Comparison of ENCODE assay signal across 24 cellular contexts in genomic region chr13:67829641-67830040, GRCh38.
"Had no signal": no experiment of that assay in that cellular context is flagged by ENCODE, and none has a peak within 500 bp of the region (broad histone marks: within the 10 kb centered on the region; RNA-seq: fewer than 3 reads in every experiment).

No MANE protein-coding gene starts in this region.

- H3K27ac ChIP-seq: adrenal gland, WERI-Rb-1 had no signal

- H3K36me3 Mint-ChIP-seq: activated naive CD8-positive, alpha-beta T cell treated with anti-CD3 and anti-CD28 coated beads, Interleukin-2, amount 10 ng/mL, durations not matched to agents 7 days and 5 days; brain had no signal

- H3K4me1 ChIP-seq: adrenal gland had no signal

- ATAC-seq: activated CD4-positive, alpha-beta T cell treated with anti-CD3 and anti-CD28 coated beads for 36 hours; activated T-cell treated with anti-CD3 and anti-CD28 coated beads, Interleukin-2, amount 50 U/mL, for 72 hours had no signal

- H3K27ac Mint-ChIP-seq: activated CD4-positive, alpha-beta memory T cell treated with anti-CD3 and anti-CD28 coated beads, Interleukin-2, amount 10 ng/mL, durations not matched to agents 7 days and 5 days; activated CD4-positive, alpha-beta T cell treated with anti-CD3 and anti-CD28 coated beads for 36 hours; activated naive CD8-positive, alpha-beta T cell treated with anti-CD3 and anti-CD28 coated beads, Interleukin-2, amount 10 ng/mL, durations not matched to agents 7 days and 5 days; activated T-cell treated with anti-CD3 and anti-CD28 coated beads, Interleukin-2, amount 50 U/mL, for 72 hours; activated T-helper 2 cell treated with anti-CD3 and anti-CD28 coated beads, Interferon-gamma antibody, Interleukin-2, Interleukin-4, amounts not matched to agents 10 μg/mL and 5 μg/mL and 100 μg/mL, durations not matched to agents 14 hours and 24 hours and 36 hours; brain had no signal

- H3K27me3 ChIP-seq: adrenal gland had no signal

- H3K4me3 Mint-ChIP-seq: activated CD4-positive, alpha-beta memory T cell treated with anti-CD3 and anti-CD28 coated beads, Interleukin-2, amount 10 ng/mL, durations not matched to agents 7 days and 5 days; activated CD4-positive, alpha-beta T cell treated with anti-CD3 and anti-CD28 coated beads for 36 hours; activated naive CD8-positive, alpha-beta T cell treated with anti-CD3 and anti-CD28 coated beads, Interleukin-2, amount 10 ng/mL, durations not matched to agents 7 days and 5 days; activated T-cell treated with anti-CD3 and anti-CD28 coated beads, Interleukin-2, amount 50 U/mL, for 72 hours; brain; central memory CD8-positive, alpha-beta T cell had no signal

- H3K4me1 Mint-ChIP-seq: activated CD4-positive, alpha-beta memory T cell treated with anti-CD3 and anti-CD28 coated beads, Interleukin-2, amount 10 ng/mL, durations not matched to agents 7 days and 5 days; activated CD4-positive, alpha-beta T cell treated with anti-CD3 and anti-CD28 coated beads for 36 hours; activated naive CD8-positive, alpha-beta T cell treated with anti-CD3 and anti-CD28 coated beads, Interleukin-2, amount 10 ng/mL, durations not matched to agents 7 days and 5 days; central memory CD8-positive, alpha-beta T cell had no signal

- H3K4me3 ChIP-seq: adrenal gland had no signal

- DNase-seq: activated CD4-positive, alpha-beta memory T cell treated with anti-CD3 and anti-CD28 coated beads, Interleukin-2, amount 10 ng/mL, durations not matched to agents 7 days and 5 days; activated CD4-positive, alpha-beta T cell treated with anti-CD3 and anti-CD28 coated beads for 36 hours; activated CD4-positive, alpha-beta T cell treated with anti-CD3 and anti-CD28 coated beads, Interleukin-2, amount 50 U/mL, for 1 hour; activated gamma-delta T cell treated with Interleukin-2 at 50 U/mL for 16 hours; activated naive CD4-positive, alpha-beta T cell treated with anti-CD3 and anti-CD28 coated beads, Interleukin-2, amount 50 U/mL, for 16 hours; activated naive CD8-positive, alpha-beta T cell treated with anti-CD3 and anti-CD28 coated beads, Interleukin-2, amount 10 ng/mL, durations not matched to agents 7 days and 5 days; activated T-cell treated with anti-CD3 and anti-CD28 coated beads for 4 hours; activated T-cell treated with anti-CD3 and anti-CD28 coated beads, Interleukin-2, amount 50 U/mL, for 72 hours; adrenal gland; anterior cingulate cortex; NCI-H1048; NCI-H1417; NCI-H2029; NCI-H2107; NCI-H2171 treated with DMSO at 0.1 percent for 48 hours; NCI-H226; NCI-H526; NCI-H774; SK-N-SH; T-helper 1 cell; WERI-Rb-1 had no signal

- H3K9ac ChIP-seq: SK-N-SH had no signal

- H3K4me2 ChIP-seq: SK-N-SH had no signal

- H3K36me3 ChIP-seq: adrenal gland, WERI-Rb-1 had no signal

- H3K27me3 Mint-ChIP-seq: activated CD4-positive, alpha-beta memory T cell treated with anti-CD3 and anti-CD28 coated beads, Interleukin-2, amount 10 ng/mL, durations not matched to agents 7 days and 5 days; activated CD4-positive, alpha-beta T cell treated with anti-CD3 and anti-CD28 coated beads for 36 hours; activated naive CD8-positive, alpha-beta T cell treated with anti-CD3 and anti-CD28 coated beads, Interleukin-2, amount 10 ng/mL, durations not matched to agents 7 days and 5 days; brain; central memory CD8-positive, alpha-beta T cell had no signal

- H3K9me3 ChIP-seq: adrenal gland, SK-N-SH had no signal
